In the genomic region with DNA sequence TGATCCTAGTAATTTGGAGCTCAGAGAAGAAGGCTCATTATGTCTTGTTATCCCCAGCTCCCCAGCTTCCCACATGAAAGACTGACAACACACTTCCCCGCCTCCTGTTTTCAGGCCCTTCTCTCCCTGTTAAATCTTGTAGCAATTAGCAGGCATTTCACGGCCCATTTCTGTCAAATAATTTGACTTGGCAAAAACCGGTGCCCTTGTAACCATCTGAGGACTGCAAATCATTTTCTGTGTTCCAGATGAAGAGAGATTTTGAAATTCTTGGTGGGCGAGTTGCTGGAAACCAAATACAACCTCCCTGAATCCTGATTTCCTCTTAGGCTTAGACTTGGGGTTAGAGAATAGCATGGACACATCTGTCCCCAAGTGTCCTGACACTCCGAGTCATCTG, we compare ENCODE assay signal across 32 cellular contexts.
"Had no signal": no experiment of that assay in that cellular context is flagged by ENCODE, and none has a peak within 500 bp of the region (broad histone marks: within the 10 kb centered on the region; RNA-seq: fewer than 3 reads in every experiment).

No MANE protein-coding gene starts in this region.

- H3K4me3 Mint-ChIP-seq: naive B cell; nephron progenitor cell; stimulated activated memory B cell treated with anti-CD40 and anti-IgM and Interleukin-4, amounts not matched to agents 10 μg/mL and 1 μg/mL and 100 μg/mL, for 72 hours; stimulated activated naive CD8-positive, alpha-beta T cell treated with anti-CD3 and anti-CD28 coated beads, Interleukin-15, amount 100 ng/mL, for 72 hours; T-helper 1 cell treated with Interleukin-12 subunit alpha and Interleukin-12 subunit beta and Interleukin-4 antibody, amounts not matched to agents 30 μg/mL and 1 μg/mL, for 36 hours; type B pancreatic cell had no signal

- H3K4me3 ChIP-seq: breast epithelium, gastroesophageal sphincter, hepatocyte, mucosa of descending colon, right lobe of liver, uterus had no signal

- FAIRE-seq: small intestine had no signal

- H3K4me2 ChIP-seq: hepatocyte had no signal

- H3K9me3 Mint-ChIP-seq: stimulated activated naive CD8-positive, alpha-beta T cell treated with anti-CD3 and anti-CD28 coated beads, Interleukin-15, amount 100 ng/mL, for 72 hours; T-helper 1 cell treated with Interleukin-12 subunit alpha and Interleukin-12 subunit beta and Interleukin-4 antibody, amounts not matched to agents 30 μg/mL and 1 μg/mL, for 36 hours had no signal

- DNase-seq: activated CD4-positive, alpha-beta T cell treated with anti-CD3 and anti-CD28 coated beads for 48 hours; activated CD4-positive, alpha-beta T cell treated with anti-CD3 and anti-CD28 coated beads, Interleukin-2, amount 50 U/mL, for 48 hours; activated CD8-positive, alpha-beta memory T cell treated with anti-CD3 and anti-CD28 coated beads for 24 hours; activated effector memory CD4-positive, alpha-beta T cell treated with anti-CD3 and anti-CD28 coated beads, Interleukin-2, amount 50 U/mL, for 16 hours; activated naive CD4-positive, alpha-beta T cell treated with anti-CD3 and anti-CD28 coated beads, Interleukin-2, amount 50 U/mL, for 16 hours; central memory CD4-positive, alpha-beta T cell; dermis blood vessel endothelial cell; effector CD8-positive, alpha-beta T cell; islet precursor cell; left cardiac atrium; left ventricle myocardium superior; mucosa of descending colon; naive B cell; nephron progenitor cell; right lobe of liver; small intestine; stimulated activated CD4-positive, alpha-beta T cell treated with anti-CD3 and anti-CD28 coated beads, Interleukin-1b, Interleukin-23, amount 100 ng/mL, for 48 hours; stimulated activated CD4-positive, alpha-beta T cell treated with anti-CD3 and anti-CD28 coated beads, Interleukin-4, amount 100 ng/mL, for 4 hours; stimulated activated CD8-positive, alpha-beta memory T cell treated with anti-CD3 and anti-CD28 coated beads, Interleukin-4, amount 100 ng/mL, for 48 hours; stimulated activated naive CD8-positive, alpha-beta T cell treated with anti-CD3 and anti-CD28 coated beads, Interleukin-15, amount 100 ng/mL, for 72 hours; substantia nigra; T-helper 9 cell; uterus; WERI-Rb-1 had no signal

- H3K79me2 ChIP-seq: hepatocyte had no signal

- H3K27ac Mint-ChIP-seq: naive B cell; nephron progenitor cell; stimulated activated memory B cell treated with anti-CD40 and anti-IgM and Interleukin-4, amounts not matched to agents 10 μg/mL and 1 μg/mL and 100 μg/mL, for 72 hours; stimulated activated naive CD8-positive, alpha-beta T cell treated with anti-CD3 and anti-CD28 coated beads, Interleukin-15, amount 100 ng/mL, for 72 hours; T-helper 1 cell treated with Interleukin-12 subunit alpha and Interleukin-12 subunit beta and Interleukin-4 antibody, amounts not matched to agents 30 μg/mL and 1 μg/mL, for 36 hours; type B pancreatic cell had no signal

- H3K36me3 ChIP-seq: breast epithelium, gastroesophageal sphincter, neutrophil, right lobe of liver, uterus, WERI-Rb-1 had no signal

- H2AFZ ChIP-seq: hepatocyte had no signal

- H3K4me1 ChIP-seq: breast epithelium, right lobe of liver, uterus had no signal

- H3K4me1 Mint-ChIP-seq: naive B cell; stimulated activated memory B cell treated with anti-CD40 and anti-IgM and Interleukin-4, amounts not matched to agents 10 μg/mL and 1 μg/mL and 100 μg/mL, for 72 hours; stimulated activated naive CD8-positive, alpha-beta T cell treated with anti-CD3 and anti-CD28 coated beads, Interleukin-15, amount 100 ng/mL, for 72 hours had no signal

- H3K27me3 ChIP-seq: breast epithelium, gastroesophageal sphincter, hepatocyte, right lobe of liver, uterus had no signal

- H3K27ac ChIP-seq: breast epithelium, gastroesophageal sphincter, hepatocyte, neutrophil, right lobe of liver, uterus, WERI-Rb-1 had no signal

- ATAC-seq: activated CD4-positive, CD25-positive, alpha-beta regulatory T cell treated with anti-CD3 and anti-CD28 coated beads, Interleukin-2, amount 50 U/mL, for 24 hours; gastroesophageal sphincter; left cardiac atrium; left ventricle myocardium superior; mucosa of descending colon; right lobe of liver; stimulated activated memory B cell treated with anti-CD40 and anti-IgM and Interleukin-4, amounts not matched to agents 10 μg/mL and 1 μg/mL and 100 μg/mL, for 72 hours; stimulated activated naive CD8-positive, alpha-beta T cell treated with anti-CD3 and anti-CD28 coated beads, Interleukin-15, amount 100 ng/mL, for 72 hours had no signal

- H3K36me3 Mint-ChIP-seq: naive B cell; stimulated activated memory B cell treated with anti-CD40 and anti-IgM and Interleukin-4, amounts not matched to agents 10 μg/mL and 1 μg/mL and 100 μg/mL, for 72 hours; type B pancreatic cell had no signal

- H3K9me3 ChIP-seq: breast epithelium, gastroesophageal sphincter, mucosa of descending colon, neutrophil, right lobe of liver, uterus had no signal
